31 cellular contexts compared by ENCODE assay signal in genomic region chr21:43640437-43640836, GRCh38. TPM values are rescaled to one million over a fixed set of nuclear protein-coding genes. Genes with fewer than 3 reads are reported as not detected.
DNase-seq lines count a peak whose midpoint lies in the region; ATAC-seq and TF ChIP-seq lines count a peak whose summit lies in the region.
"Had no signal": no experiment of that assay in that cellular context is flagged by ENCODE, and none has a peak within 500 bp of the region (broad histone marks: within the 10 kb centered on the region; RNA-seq: fewer than 3 reads in every experiment).

No MANE protein-coding gene starts in this region.

- TF ChIP-seq CTCF in PC-9 (conservative IDR thresholded peaks at IDR 0.05) (no peak), endodermal cell (conservative IDR thresholded peaks at IDR 0.05) (peak; percentile 37), mucosa of descending colon (IDR thresholded peaks at IDR 0.05) (no peak)

- no peaks in the 10 kb centered on the region for H3K9me3 ChIP-seq in PC-9 (ENCODE audit: insufficient read depth, low read depth)
- H3K9me3 ChIP-seq in endodermal cell (ENCODE audit: control insufficient read depth, low read length), result no peaks in the 10 kb centered on the region
- no peaks in the 10 kb centered on the region for H3K9me3 ChIP-seq in mucosa of descending colon
- H3K9me3 ChIP-seq: gastroesophageal sphincter, thoracic aorta, vagina had no signal

- H3K9me2 ChIP-seq in PC-9 (ENCODE audit: insufficient read depth), result no peaks in the 10 kb centered on the region

- DNase-seq in PC-9, result peak in 1 of 2 experiments; percentile 69
- DNase-seq in endodermal cell, result no peak
- DNase-seq in mucosa of descending colon, result no peak
- DNase-seq in SK-N-DZ (ENCODE audit: low spot score), result no peak
- no peak for DNase-seq in Right ventricle myocardium superior
- no peak for DNase-seq in T-helper 1 cell
- DNase-seq: activated CD4-positive, alpha-beta T cell treated with anti-CD3 and anti-CD28 coated beads for 48 hours; activated CD8-positive, alpha-beta memory T cell treated with anti-CD3 and anti-CD28 coated beads for 24 hours; activated effector memory CD4-positive, alpha-beta T cell treated with anti-CD3 and anti-CD28 coated beads, Interleukin-2, amount 50 U/mL, for 16 hours; activated naive CD8-positive, alpha-beta T cell treated with anti-CD3 and anti-CD28 coated beads for 36 hours; activated T-cell treated with anti-CD3 and anti-CD28 coated beads, Interleukin-2, amount 50 U/mL, for 24 hours; CD4-positive, CD25-positive, alpha-beta regulatory T cell; hypothalamus; immature natural killer cell; KG1; MM.1S; NCI-H1105 treated with DMSO at 0.1 percent for 48 hours; NCI-H1930; NCI-H2171 treated with DMSO at 0.1 percent for 48 hours; NCI-H510A; retina; stimulated activated naive CD8-positive, alpha-beta T cell treated with anti-CD3 and anti-CD28 coated beads, Interleukin-15, Interleukin-2, amounts not matched to agents 100 U/mL and 50 U/mL, for 24 hours had no signal

- H3K4me3 ChIP-seq in ACC112 (ENCODE audit: low read depth, low read length) (no peak overlapping the region), PC-9 (no peak overlapping the region), endodermal cell (ENCODE audit: low read length) (no peak overlapping the region), mucosa of descending colon (no peak overlapping the region)
- H3K4me3 ChIP-seq: gastroesophageal sphincter, thoracic aorta, vagina had no signal

- H3K4me1 ChIP-seq in ACC112 (ENCODE audit: control insufficient read depth, insufficient read depth, low read length, unreplicated experiment) (peaks cover 27% of the 10 kb centered on the region), PC-9 (replicated peaks; ENCODE audit: insufficient read depth) (peaks cover 32% of the 10 kb centered on the region), endodermal cell (ENCODE audit: control insufficient read depth, insufficient read depth, low read length) (no peaks in the 10 kb centered on the region), mucosa of descending colon (ENCODE audit: low read depth) (peaks cover 8% of the 10 kb centered on the region)
- H3K4me1 ChIP-seq: gastroesophageal sphincter had no signal

- H3K4me2 ChIP-seq in PC-9, result peak overlapping the region; percentile 52

- H3K9me3 Mint-ChIP-seq in endodermal cell, result no peaks in the 10 kb centered on the region
- H3K9me3 Mint-ChIP-seq: activated naive CD8-positive, alpha-beta T cell treated with anti-CD3 and anti-CD28 coated beads for 36 hours; activated T-cell treated with anti-CD3 and anti-CD28 coated beads, Interleukin-2, amount 50 U/mL, for 24 hours; CD4-positive, CD25-positive, alpha-beta regulatory T cell; central memory CD8-positive, alpha-beta T cell; immature natural killer cell; memory B cell had no signal

- H3K27ac Mint-ChIP-seq in endodermal cell, result no peak overlapping the region
- H3K27ac Mint-ChIP-seq: activated naive CD8-positive, alpha-beta T cell treated with anti-CD3 and anti-CD28 coated beads for 36 hours; activated T-cell treated with anti-CD3 and anti-CD28 coated beads, Interleukin-2, amount 50 U/mL, for 24 hours; CD4-positive, CD25-positive, alpha-beta regulatory T cell; immature natural killer cell; memory B cell had no signal

- no peaks in the 10 kb centered on the region for H3K36me3 ChIP-seq in ACC112 (ENCODE audit: insufficient read depth, low read length)
- no peaks in the 10 kb centered on the region for H3K36me3 ChIP-seq in PC-9 (ENCODE audit: low read depth)
- no peaks in the 10 kb centered on the region for H3K36me3 ChIP-seq in endodermal cell (ENCODE audit: control insufficient read depth, insufficient read depth, low read length)
- no peaks in the 10 kb centered on the region for H3K36me3 ChIP-seq in mucosa of descending colon (ENCODE audit: low read depth)
- H3K36me3 ChIP-seq: gastroesophageal sphincter, thoracic aorta, vagina had no signal

- H3F3A ChIP-seq in PC-9 (ENCODE audit: insufficient read depth, low read depth), result peaks cover 20% of the 10 kb centered on the region

- CTCF ChIA-PET in PC-9 (lab: Charles Lee), result no interaction called here

- H3K79me2 ChIP-seq in ACC112 (ENCODE audit: control insufficient read depth, insufficient read depth, low read length, unreplicated experiment), result no peaks in the 10 kb centered on the region
- no peaks in the 10 kb centered on the region for H3K79me2 ChIP-seq in PC-9 (ENCODE audit: low read depth)
- H3K79me2 ChIP-seq: parathyroid adenoma had no signal

- no peaks in the 10 kb centered on the region for H3K36me3 Mint-ChIP-seq in endodermal cell (ENCODE audit: low read depth)
- H3K36me3 Mint-ChIP-seq: activated naive CD8-positive, alpha-beta T cell treated with anti-CD3 and anti-CD28 coated beads for 36 hours; CD4-positive, CD25-positive, alpha-beta regulatory T cell; immature natural killer cell had no signal

- no peaks in the 10 kb centered on the region for H4K20me1 ChIP-seq in PC-9 (ENCODE audit: insufficient read depth)

- 100% methylated on average over 2 of the region's 3 CpGs; no CpG with 5 or more reads in 1 of the 2 experiments for WGBS in endodermal cell (ENCODE audit: insufficient coverage in 1 of 2, insufficient read length in 1 of 2), 2 experiments

- POLR2A ChIA-PET in PC-9 (lab: Charles Lee; ENCODE audit: unreplicated experiment), result interaction anchor here (0.5 kb wide), 1 partner anchor 307 kb away, joined by 3 read pairs; no protein-coding TSS in a partner anchor

- H3K27me3 ChIP-seq in ACC112 (ENCODE audit: insufficient read depth, low read length), result no peaks in the 10 kb centered on the region
- H3K27me3 ChIP-seq in PC-9 (ENCODE audit: insufficient read depth, low read depth), result no peaks in the 10 kb centered on the region
- H3K27me3 ChIP-seq in endodermal cell (ENCODE audit: control insufficient read depth, insufficient read depth, low read length, poor library complexity, severe bottlenecking), result no peaks in the 10 kb centered on the region
- H3K27me3 ChIP-seq: gastroesophageal sphincter, vagina had no signal

- no peaks in the 10 kb centered on the region for H3K27me3 Mint-ChIP-seq in endodermal cell (ENCODE audit: insufficient read depth)
- H3K27me3 Mint-ChIP-seq: activated naive CD8-positive, alpha-beta T cell treated with anti-CD3 and anti-CD28 coated beads for 36 hours; activated T-cell treated with anti-CD3 and anti-CD28 coated beads, Interleukin-2, amount 50 U/mL, for 24 hours; central memory CD8-positive, alpha-beta T cell; memory B cell had no signal

- no peak overlapping the region for H3K9ac ChIP-seq in endodermal cell (ENCODE audit: extremely low read depth, low read length, poor library complexity, severe bottlenecking)
- H3K9ac ChIP-seq: parathyroid adenoma had no signal

- BruUV-seq in PC-9 (replicated peaks; lab: Mats Ljungman, UMichigan), result no TSS peak

- H3K27ac ChIP-seq in ACC112 (ENCODE audit: low read depth, low read length), result peak overlapping the region; percentile 83
- H3K27ac ChIP-seq in PC-9, result peak overlapping the region; percentile 94
- H3K27ac ChIP-seq in endodermal cell (ENCODE audit: low read depth, low read length), result no peak overlapping the region
- H3K27ac ChIP-seq: gastroesophageal sphincter, parathyroid adenoma, thoracic aorta, vagina had no signal

- no peak overlapping the region for H3K4me3 Mint-ChIP-seq in endodermal cell
- H3K4me3 Mint-ChIP-seq: activated naive CD8-positive, alpha-beta T cell treated with anti-CD3 and anti-CD28 coated beads for 36 hours; activated T-cell treated with anti-CD3 and anti-CD28 coated beads, Interleukin-2, amount 50 U/mL, for 24 hours; CD4-positive, CD25-positive, alpha-beta regulatory T cell; central memory CD8-positive, alpha-beta T cell; immature natural killer cell; memory B cell had no signal

- no peak overlapping the region for H2AFZ ChIP-seq in ACC112 (ENCODE audit: low read length, unreplicated experiment)
- H2AFZ ChIP-seq in PC-9, result no peak overlapping the region
- H2AFZ ChIP-seq: parathyroid adenoma had no signal

- peaks cover under 1% of the 10 kb centered on the region for H3K4me1 Mint-ChIP-seq in endodermal cell
- H3K4me1 Mint-ChIP-seq: central memory CD8-positive, alpha-beta T cell had no signal

- ATAC-seq in mucosa of descending colon (peak; percentile 59), Right ventricle myocardium superior (ENCODE audit: poor library complexity) (no peak), GM21737 (IDR thresholded peaks at IDR 0.05; ENCODE audit: unreplicated experiment) (no peak)
- ATAC-seq: gastroesophageal sphincter; left lobe of liver; stimulated activated naive CD8-positive, alpha-beta T cell treated with anti-CD3 and anti-CD28 coated beads, Interleukin-15, Interleukin-2, amounts not matched to agents 100 U/mL and 50 U/mL, for 24 hours had no signal

- intact Hi-C loops in PC-9 (cut with micrococcal nuclease; ENCODE audit: unreplicated experiment), result loop anchor here (10.0 kb wide), 1 partner anchor 306 kb away; no protein-coding TSS in a partner anchor
- intact Hi-C loops in mucosa of descending colon (cut with DNase I, micrococcal nuclease), result no loop called here
- intact Hi-C loops in Right ventricle myocardium superior (cut with DNase I), result no loop called here

RNA-seq across cellular contexts. Expression of gene HSF2BP, which starts 18.9 kb away (rescaled TPM):
- total RNA-seq in PC-9 (2021) (4.6 and 7.3 TPM in 2 replicates), endodermal cell (1 to 10 TPM; 1.7 to 1.9 TPM), mucosa of descending colon (under 1 TPM; 0.32 to 0.48 (median 0.47) TPM), Right ventricle myocardium superior (not detected)
- polyA plus RNA-seq in endodermal cell (2013, experiment 1 of 2), result 0.96 TPM
- 0.87 TPM for polyA plus RNA-seq in endodermal cell (2013, experiment 2 of 2)
- polyA plus RNA-seq in SK-N-DZ (2014; cell fraction: cytosol; rRNA removed), result 1.1 and 1.8 TPM in 2 replicates
- 2.9 TPM in 1 of 2 replicates, not detected in the other for polyA plus RNA-seq in SK-N-DZ (2014; cell fraction: nucleus; rRNA removed)

RNA-seq across cellular contexts. Expression of gene RRP1B, which starts 18.9 kb away (rescaled TPM):
- total RNA-seq in PC-9 (2021) (26.1 and 26.3 TPM in 2 replicates), endodermal cell (10 to 100 TPM; 44.1 to 46.0 TPM), mucosa of descending colon (10 to 100 TPM; 11.1 to 22.5 (median 14.8) TPM), Right ventricle myocardium superior (8.4 TPM)
- 33.6 TPM for polyA plus RNA-seq in endodermal cell (2013, experiment 1 of 2)
- 32.3 TPM for polyA plus RNA-seq in endodermal cell (2013, experiment 2 of 2)
- polyA plus RNA-seq in SK-N-DZ (2014; cell fraction: cytosol; rRNA removed), result 38.8 and 47.9 TPM in 2 replicates
- 26.7 and 27.6 TPM in 2 replicates for polyA plus RNA-seq in SK-N-DZ (2014; cell fraction: nucleus; rRNA removed)
